ENCODE assay signal across 1 cellular context in genomic region chr6:106522557-106522956, GRCh38.
TF ChIP-seq lines count a peak whose summit lies in the region.

No MANE protein-coding gene starts in this region.

TF ChIP-seq in GM12878, 131 proteins besides CTCF, POLR2A, EP300 and RAD21 (continued from another document):
- TF ChIP-seq CUX1 (IDR thresholded peaks at IDR 0.05; ENCODE audit: insufficient replicate concordance, low read depth, low read length) (no peak), WRNIP1 (IDR thresholded peaks at IDR 0.05; ENCODE audit: borderline replicate concordance, low read depth, low read length) (0 out of 2 replicates have a peak, but pooled peaks have one; percentile 84), POLR2AphosphoS2 (IDR thresholded peaks at IDR 0.05; ENCODE audit: low read depth, low read length) (no peak), NFIC (IDR thresholded peaks at IDR 0.05; ENCODE audit: low read depth, low read length) (no peak)
